ENCODE assay signal across 34 cellular contexts in genomic region chr7:106802589-106802988, GRCh38.
"Had no signal": no experiment of that assay in that cellular context is flagged by ENCODE, and none has a peak within 500 bp of the region (broad histone marks: within the 10 kb centered on the region; RNA-seq: fewer than 3 reads in every experiment).

No MANE protein-coding gene starts in this region.

- H3K27me3 ChIP-seq: MG63 had no signal

- H3K9me3 ChIP-seq: MG63 had no signal

- H3K36me3 ChIP-seq: MG63 had no signal

- DNase-seq: Karpas-422, Kasumi-1, MG63, MM.1S, MV-4-11, NCI-H1048, NCI-H1092, NCI-H1092 treated with DMSO at 0.1 percent for 48 hours, NCI-H1105, NCI-H1105 treated with DMSO at 0.1 percent for 48 hours, NCI-H1417 treated with DMSO at 0.1 percent for 48 hours, NCI-H1436, NCI-H1436 treated with DMSO at 0.1 percent for 48 hours, NCI-H146, NCI-H1694, NCI-H1694 treated with DMSO at 0.1 percent for 48 hours, NCI-H187, NCI-H187 treated with DMSO at 0.1 percent for 48 hours, NCI-H1930, NCI-H2029, NCI-H2029 treated with DMSO at 0.1 percent for 48 hours, NCI-H2081, NCI-H2081 treated with DMSO at 0.1 percent for 48 hours, NCI-H2107, NCI-H2171, NCI-H2171 treated with DMSO at 0.1 percent for 48 hours, NCI-H2227 treated with DMSO at 0.1 percent for 48 hours, NCI-H226, NCI-H345, NCI-H446, NCI-H446 treated with DMSO at 0.1 percent for 48 hours, NCI-H510A, NCI-H510A treated with DMSO at 0.1 percent for 48 hours, NCI-H524 had no signal

- H3K4me3 ChIP-seq: MG63 had no signal
